10 cellular contexts compared by ENCODE assay signal in genomic region chr16:22196559-22197168, GRCh38. TPM values are rescaled to one million over a fixed set of nuclear protein-coding genes. Genes with fewer than 3 reads are reported as not detected.
A peak's percentile ranks its signal among the peaks of the same experiment; 100 is the strongest.
DNase-seq lines count a peak whose midpoint lies in the region; ATAC-seq, FAIRE-seq and TF ChIP-seq lines count a peak whose summit lies in the region.
"Not testable (repeated sequence)": the region's sequence is repeated elsewhere in the genome, so short reads cannot be mapped to it uniquely, and the experiment has no call there.
"Had no signal": no experiment of that assay in that cellular context is flagged by ENCODE, and none has a peak within 500 bp of the region (broad histone marks: within the 10 kb centered on the region; RNA-seq: fewer than 3 reads in every experiment).

No MANE protein-coding gene starts in this region.

- peak overlapping the region; percentile 72 for H3K4me3 ChIP-seq in Jurkat, Clone E6-1 (ENCODE audit: low read length)
- H3K4me3 ChIP-seq in SU-DHL-6 (ENCODE audit: insufficient read depth, low read length, poor library complexity, severe bottlenecking) (peak overlapping the region; percentile 76), duodenal mucosa (ENCODE audit: low read depth in 1 of 2, low read length in 2 of 2) (peak overlapping the region; percentile 83 to 87), HepG2 (replicated peaks in 1 of 3; ENCODE audit: insufficient read depth in 1 of 3, low read depth in 2 of 3, low read length in 3 of 3) (peak overlapping the region; percentile 78 to 81 (median 80)), osteoblast (ENCODE audit: insufficient read depth, low read length) (peak overlapping the region; percentile 72)

- not testable (repeated sequence) for H3K27me3 ChIP-seq in SU-DHL-6 (ENCODE audit: low read length); duodenal mucosa (ENCODE audit: control insufficient read depth in 1 of 2, insufficient read depth in 2 of 2, low read length in 2 of 2); HepG2 (ENCODE audit: control insufficient read depth in 1 of 2, insufficient read depth in 2 of 2, low read length in 2 of 2); osteoblast (ENCODE audit: insufficient read depth, low read length)

- POLR2A ChIA-PET in HepG2 (lab: Yijun Ruan, JAX): interaction anchor here (0.8 to 1.6 kb wide), 3 partner anchors 9 to 101 kb away, joined by 4 to 5 read pairs (median 4); partner anchors contain the start of genes EEF2K and POLR3E

- TF ChIP-seq CTCF in SU-DHL-6 (IDR thresholded peaks at IDR 0.05; ENCODE audit: insufficient read depth, low read length, poor library complexity, severe bottlenecking); HepG2 (CRISPR knock-in tag; IDR thresholded peaks at IDR 0.05); osteoblast (IDR thresholded peaks at IDR 0.05; ENCODE audit: extremely low read depth, low read depth, low read length); type B pancreatic cell (conservative IDR thresholded peaks at IDR 0.05): not testable (repeated sequence)

- H3K4me1 Mint-ChIP-seq in activated T-helper 17 cell treated with anti-CD3 and anti-CD28 coated beads, Interleukin-2, amount 50 U/mL, for 72 hours: peaks cover 31% of the 10 kb centered on the region
- H3K4me1 Mint-ChIP-seq in type B pancreatic cell (ENCODE audit: unreplicated experiment): peaks cover 22% of the 10 kb centered on the region

- TF ChIP-seq POLR2A in HepG2 (IDR thresholded peaks at IDR 0.05; ENCODE audit: insufficient read depth in 1 of 2, low read depth in 2 of 2, low read length in 2 of 2): not testable (repeated sequence)

- peak overlapping the region; percentile 42 for H3K27ac Mint-ChIP-seq in activated T-helper 17 cell treated with anti-CD3 and anti-CD28 coated beads, Interleukin-2, amount 50 U/mL, for 72 hours
- peak overlapping the region; percentile 12 for H3K27ac Mint-ChIP-seq in type B pancreatic cell

- H3K4me2 ChIP-seq in SU-DHL-6 (ENCODE audit: low read depth, low read length, poor library complexity, severe bottlenecking): peak overlapping the region; percentile 94
- H3K4me2 ChIP-seq in HepG2 (ENCODE audit: low read depth, low read length): peak overlapping the region; percentile 88
- peak overlapping the region; percentile 87 for H3K4me2 ChIP-seq in osteoblast (ENCODE audit: insufficient read depth, low read length)

- H3K9me3 Mint-ChIP-seq in activated T-helper 17 cell treated with anti-CD3 and anti-CD28 coated beads, Interleukin-2, amount 50 U/mL, for 72 hours; type B pancreatic cell: not testable (repeated sequence)

- H3F3A ChIP-seq in SU-DHL-6 (ENCODE audit: insufficient read depth): not testable (repeated sequence)

- H3K27me3 Mint-ChIP-seq in activated T-helper 17 cell treated with anti-CD3 and anti-CD28 coated beads, Interleukin-2, amount 50 U/mL, for 72 hours: not testable (repeated sequence)
- peaks cover 12% of the 10 kb centered on the region for H3K27me3 Mint-ChIP-seq in type B pancreatic cell

- H3K36me3 ChIP-seq in SU-DHL-6 (ENCODE audit: low read length); duodenal mucosa (ENCODE audit: control insufficient read depth in 1 of 2, insufficient read depth in 2 of 2, low read length in 2 of 2); HepG2 (replicated peaks in 1 of 2; ENCODE audit: control insufficient read depth in 1 of 2, insufficient read depth in 2 of 2, low read length in 2 of 2); osteoblast (ENCODE audit: insufficient read depth, low read length): not testable (repeated sequence)

- CTCF ChIA-PET in HepG2 (lab: Yijun Ruan, JAX; ENCODE audit: low intra/inter-chr PET ratio, low total read pairs): interaction anchor here (1.6 to 2.5 kb wide), 3 partner anchors 98 to 104 kb away, joined by 3 to 20 read pairs (median 7); partner anchors contain the start of gene POLR3E

- not testable (repeated sequence) for TF ChIP-seq EP300 in HepG2 (IDR thresholded peaks at IDR 0.05; ENCODE audit: low read depth in 2 of 2, low read length in 2 of 2); HepG2 (CRISPR knock-in tag; IDR thresholded peaks at IDR 0.05; ENCODE audit: borderline replicate concordance)

- H3K36me3 Mint-ChIP-seq in activated T-helper 17 cell treated with anti-CD3 and anti-CD28 coated beads, Interleukin-2, amount 50 U/mL, for 72 hours (ENCODE audit: low read depth): peaks cover 23% of the 10 kb centered on the region
- H3K36me3 Mint-ChIP-seq in type B pancreatic cell: not testable (repeated sequence)

- H3K27ac ChIP-seq in SU-DHL-6 (ENCODE audit: low read depth, low read length); duodenal mucosa (ENCODE audit: low read depth, low read length); HepG2 (ENCODE audit: extremely low read length, insufficient read depth, low read length); osteoblast (ENCODE audit: low read depth, low read length): not testable (repeated sequence)

- peak overlapping the region; percentile 98 for H2AFZ ChIP-seq in SU-DHL-6 (ENCODE audit: low read depth, low read length, severe bottlenecking)
- H2AFZ ChIP-seq in HepG2 (ENCODE audit: low read length); osteoblast (ENCODE audit: low read length): not testable (repeated sequence)

- H3K79me2 ChIP-seq in SU-DHL-6 (ENCODE audit: insufficient read depth, low read length); HepG2 (ENCODE audit: insufficient read depth, low read length); osteoblast (ENCODE audit: insufficient read depth, low read length): not testable (repeated sequence)

- not testable (repeated sequence) for BruUV-seq in HepG2 (replicated peaks; lab: Mats Ljungman, UMichigan)

- peak; percentile 25 for DNase-seq in DMS 273 (lab: John Stamatoyannopoulos, UW; ENCODE audit: unreplicated experiment)
- DNase-seq in Jurkat, Clone E6-1 (ENCODE audit: low read depth, low spot score); HepG2 (ENCODE audit: low spot score); osteoblast (ENCODE audit: insufficient read length, low spot score, missing footprints); type B pancreatic cell (ENCODE audit: extremely low spot score, unreplicated experiment): not testable (repeated sequence)

- in situ Hi-C loops in HepG2 (cut with HindIII; ENCODE audit: extremely low pct_ligation_motif_present, low pct_unique_long_range_greater_than_20kb): loop anchor here (5.0 kb wide), 1 partner anchor 101 kb away; the partner anchor contains the start of gene POLR3E

- H3K9me2 ChIP-seq in SU-DHL-6 (replicated peaks; ENCODE audit: insufficient read depth, low read length): not testable (repeated sequence)

- ATAC-seq in activated T-helper 17 cell treated with anti-CD3 and anti-CD28 coated beads, Interleukin-2, amount 50 U/mL, for 72 hours (replicated peaks); HepG2: not testable (repeated sequence)

- peaks cover 12 to 16% of the 10 kb centered on the region in 2 donors for H3K4me1 ChIP-seq in duodenal mucosa (ENCODE audit: control insufficient read depth in 1 of 2, insufficient read depth in 2 of 2, low read length in 2 of 2)
- peaks cover 80% of the 10 kb centered on the region for H3K4me1 ChIP-seq in HepG2 (ENCODE audit: insufficient read depth, low read length)
- H3K4me1 ChIP-seq in osteoblast (ENCODE audit: insufficient read depth, low read length): peaks cover 29% of the 10 kb centered on the region

- intact Hi-C loops in HepG2 (cut with micrococcal nuclease; ENCODE audit: unreplicated experiment): loop anchor here (5.0 kb wide), 1 partner anchor 176 kb away; the partner anchor contains the start of gene CDR2

- WGBS in HepG2 (ENCODE audit: low lambda C conversion rate): 17% methylated on average over 20 of the region's 20 CpGs

- H3K9me3 ChIP-seq in SU-DHL-6 (ENCODE audit: insufficient read depth, low read length); duodenal mucosa (ENCODE audit: control insufficient read depth in 1 of 2, low read length in 2 of 2); HepG2 (ENCODE audit: low read length); osteoblast (ENCODE audit: low read depth, low read length): not testable (repeated sequence)

- FAIRE-seq in HepG2 (lab: Jason Lieb, UNC): not testable (repeated sequence)

- not testable (repeated sequence) for H4K20me1 ChIP-seq in SU-DHL-6 (ENCODE audit: low read depth, low read length); HepG2 (ENCODE audit: insufficient read depth, low read length); osteoblast (ENCODE audit: insufficient read depth, low read length)

- H3K9ac ChIP-seq in SU-DHL-6 (ENCODE audit: low read length): peak overlapping the region; percentile 66; the same call in 1 of the 2 replicates
- H3K9ac ChIP-seq in duodenal mucosa (ENCODE audit: low read depth in 1 of 2, low read length in 2 of 2): peak overlapping the region in 1 of 2 donors; percentile 67
- H3K9ac ChIP-seq in HepG2 (ENCODE audit: insufficient read depth, low read depth, low read length): peak overlapping the region; percentile 68; the same call in 1 of the 2 replicates

- TF ChIP-seq RAD21 in HepG2 (CRISPR knock-in tag; IDR thresholded peaks at IDR 0.05): not testable (repeated sequence)

- H3K4me3 Mint-ChIP-seq in activated T-helper 17 cell treated with anti-CD3 and anti-CD28 coated beads, Interleukin-2, amount 50 U/mL, for 72 hours: peak overlapping the region; percentile 99
- peak overlapping the region; percentile 78 for H3K4me3 Mint-ChIP-seq in type B pancreatic cell

RNA-seq across cellular contexts. Expression of gene EEF2K, which starts 9.4 kb away (rescaled TPM):
- 7.1 TPM for polyA plus RNA-seq in Jurkat, Clone E6-1 (2012; ENCODE audit: insufficient read depth, insufficient read length)
- total RNA-seq in activated T-helper 17 cell treated with anti-CD3 and anti-CD28 coated beads, Interleukin-2, amount 50 U/mL, for 72 hours: 10 to 100 TPM; 22.5 to 29.0 TPM
- total RNA-seq in HepG2 (2016; rRNA removed; fragmentation: Illumina TruSeq; extraction: Trizol): 14.3 and 23.8 TPM in 2 replicates
- total RNA-seq in HepG2 (2016; cell fraction: cytosol; rRNA removed; fragmentation: Illumina TruSeq; extraction: Trizol; ENCODE audit: low read depth): 3.2 and 3.4 TPM in 2 replicates
- 12.5 and 22.8 TPM in 2 replicates for total RNA-seq in HepG2 (2016; cell fraction: insoluble cytoplasmic fraction; rRNA removed; fragmentation: Illumina TruSeq; extraction: Trizol)
- 8.3 and 8.6 TPM in 2 replicates for total RNA-seq in HepG2 (2016; cell fraction: membrane; rRNA removed; fragmentation: Illumina TruSeq; extraction: Trizol)
- 20.0 and 25.8 TPM in 2 replicates for total RNA-seq in HepG2 (2016; cell fraction: nucleus; rRNA removed; fragmentation: Illumina TruSeq; extraction: Trizol)
- 20.0 and 22.0 TPM in 2 replicates for polyA plus RNA-seq in HepG2 (2011; rRNA removed)
- 7.4 and 8.9 TPM in 2 replicates for polyA plus RNA-seq in HepG2 (2011; cell fraction: cytosol; rRNA removed)
- polyA plus RNA-seq in HepG2 (2011; cell fraction: nucleus; rRNA removed): 47.8 and 56.1 TPM in 2 replicates
- 11.0 and 12.1 TPM in 2 replicates for polyA plus RNA-seq in HepG2 (2012)
- 1.1 and 1.2 TPM in 2 replicates for polyA plus RNA-seq in HepG2 (2016; cell fraction: cytosol; fragmentation: Illumina TruSeq; extraction: Trizol; ENCODE audit: low read depth)
- polyA plus RNA-seq in HepG2 (2016; cell fraction: insoluble cytoplasmic fraction; fragmentation: Illumina TruSeq; extraction: Trizol; ENCODE audit: low read depth): 8.7 and 10.9 TPM in 2 replicates
- 2.6 and 3.0 TPM in 2 replicates for polyA plus RNA-seq in HepG2 (2016; cell fraction: membrane; fragmentation: Illumina TruSeq; extraction: Trizol; ENCODE audit: low read depth)
- polyA plus RNA-seq in HepG2 (2016; cell fraction: nucleus; fragmentation: Illumina TruSeq; extraction: Trizol; ENCODE audit: insufficient read depth, low read depth): 33.2 and 35.2 TPM in 2 replicates
- polyA minus RNA-seq in HepG2 (2011; rRNA and poly(A)+ RNA removed; ENCODE audit: low replicate concordance): 52.0 and 57.8 TPM in 2 replicates
- 14.7 and 15.5 TPM in 2 replicates for polyA minus RNA-seq in HepG2 (2011; cell fraction: cytosol; rRNA and poly(A)+ RNA removed)
- polyA minus RNA-seq in HepG2 (2011; cell fraction: nucleus; rRNA and poly(A)+ RNA removed): 23.9 and 25.6 TPM in 2 replicates
- 34.2 and 41.6 TPM in 2 replicates for total RNA-seq in osteoblast
- 16.2 and 22.5 TPM in 2 replicates for total RNA-seq in type B pancreatic cell (ENCODE audit: low replicate concordance)

RNA-seq across cellular contexts. Expression of gene SDR42E2, which starts 34.4 kb away (rescaled TPM):
- not detected for polyA plus RNA-seq in Jurkat, Clone E6-1 (2012; ENCODE audit: insufficient read depth, insufficient read length)
- total RNA-seq in activated T-helper 17 cell treated with anti-CD3 and anti-CD28 coated beads, Interleukin-2, amount 50 U/mL, for 72 hours: not detected
- 0.11 TPM in 1 of 2 replicates, not detected in the other for total RNA-seq in HepG2 (2016; rRNA removed; fragmentation: Illumina TruSeq; extraction: Trizol)
- 0.44 and 0.71 TPM in 2 replicates for total RNA-seq in HepG2 (2016; cell fraction: cytosol; rRNA removed; fragmentation: Illumina TruSeq; extraction: Trizol; ENCODE audit: low read depth)
- total RNA-seq in HepG2 (2016; cell fraction: insoluble cytoplasmic fraction; rRNA removed; fragmentation: Illumina TruSeq; extraction: Trizol): 0.13 TPM in 1 of 2 replicates, not detected in the other
- total RNA-seq in HepG2 (2016; cell fraction: membrane; rRNA removed; fragmentation: Illumina TruSeq; extraction: Trizol): 0.17 and 0.28 TPM in 2 replicates
- 0.37 and 0.60 TPM in 2 replicates for total RNA-seq in HepG2 (2016; cell fraction: nucleus; rRNA removed; fragmentation: Illumina TruSeq; extraction: Trizol)
- polyA plus RNA-seq in HepG2 (2011; rRNA removed): 0.05 TPM in 1 of 2 replicates, not detected in the other
- polyA plus RNA-seq in HepG2 (2011; cell fraction: cytosol; rRNA removed): not detected in 2 replicates
- polyA plus RNA-seq in HepG2 (2011; cell fraction: nucleus; rRNA removed): 0.07 and 0.10 TPM in 2 replicates
- 0.17 and 0.23 TPM in 2 replicates for polyA plus RNA-seq in HepG2 (2012)
- polyA plus RNA-seq in HepG2 (2016; cell fraction: cytosol; fragmentation: Illumina TruSeq; extraction: Trizol; ENCODE audit: low read depth): 0.05 and 0.08 TPM in 2 replicates
- polyA plus RNA-seq in HepG2 (2016; cell fraction: insoluble cytoplasmic fraction; fragmentation: Illumina TruSeq; extraction: Trizol; ENCODE audit: low read depth): not detected in 2 replicates
- 0.07 TPM in 1 of 2 replicates, not detected in the other for polyA plus RNA-seq in HepG2 (2016; cell fraction: membrane; fragmentation: Illumina TruSeq; extraction: Trizol; ENCODE audit: low read depth)
- polyA plus RNA-seq in HepG2 (2016; cell fraction: nucleus; fragmentation: Illumina TruSeq; extraction: Trizol; ENCODE audit: insufficient read depth, low read depth): not detected in 2 replicates
- 0.05 and 0.14 TPM in 2 replicates for polyA minus RNA-seq in HepG2 (2011; rRNA and poly(A)+ RNA removed; ENCODE audit: low replicate concordance)
- 0.26 TPM in 1 of 2 replicates, not detected in the other for polyA minus RNA-seq in HepG2 (2011; cell fraction: cytosol; rRNA and poly(A)+ RNA removed)
- polyA minus RNA-seq in HepG2 (2011; cell fraction: nucleus; rRNA and poly(A)+ RNA removed): 0.50 and 0.77 TPM in 2 replicates
- not detected in 2 replicates for total RNA-seq in osteoblast
- 0.19 TPM in 1 of 2 replicates, not detected in the other for total RNA-seq in type B pancreatic cell (ENCODE audit: low replicate concordance)
- total RNA-seq: liver, Right ventricle myocardium inferior had no signal
